Comparison of ENCODE assay signal across 8 cellular contexts in genomic region chr7:123865517-123866117, GRCh38. TPM values are rescaled to one million over a fixed set of nuclear protein-coding genes. Genes with fewer than 3 reads are reported as not detected.
DNase-seq lines count a peak whose midpoint lies in the region; ATAC-seq and TF ChIP-seq lines count a peak whose summit lies in the region.

No MANE protein-coding gene starts in this region.

- no TSS peak for BruUV-seq in Calu3 (replicated peaks; lab: Mats Ljungman, UMichigan)

- H3K27ac Mint-ChIP-seq in Calu3 (ENCODE audit: unreplicated experiment), result no peak overlapping the region

- no peaks in the 10 kb centered on the region for H3K36me3 Mint-ChIP-seq in Calu3 (ENCODE audit: insufficient read depth, unreplicated experiment)

- CTCF ChIA-PET in Calu3 (lab: Charles Lee), result interaction anchor here (0.8 to 2.1 kb wide), 4 partner anchors 68 to 183 kb away, joined by 4 to 28 read pairs (median 6); no protein-coding TSS in a partner anchor

- H3K4me1 Mint-ChIP-seq in Calu3 (ENCODE audit: low read depth, unreplicated experiment), result peaks cover 29% of the 10 kb centered on the region

- DNase-seq in Calu3 (peak; percentile 69), NCI-H345 treated with DMSO at 0.1 percent for 48 hours (lab: John Stamatoyannopoulos, UW; ENCODE audit: unreplicated experiment) (peak; percentile 32), fibroblast of the conjunctiva (ENCODE audit: low read depth) (peak; percentile 48), omental fat pad (ENCODE audit: low spot score) (no peak), ecto neural progenitor cell (ENCODE audit: low spot score) (no peak)
- peak; percentile 21 for DNase-seq in activated CD8-positive, alpha-beta memory T cell treated with anti-CD3 and anti-CD28 coated beads, Interleukin-2, amount 50 U/mL, for 4 hours

- intact Hi-C loops in Calu3 (cut with micrococcal nuclease; ENCODE audit: unreplicated experiment), result loop anchor here (1.0 to 2.0 kb wide), 4 partner anchors 8 to 231 kb away; no protein-coding TSS in a partner anchor

- peak; percentile 94 for ATAC-seq in GM19035 (IDR thresholded peaks at IDR 0.05; ENCODE audit: unreplicated experiment)
- peak; percentile 86 for ATAC-seq in HG03135 (IDR thresholded peaks at IDR 0.05; ENCODE audit: unreplicated experiment)
- peak; percentile 83 for ATAC-seq in omental fat pad (ENCODE audit: low FRiP score)

- peaks cover 15% of the 10 kb centered on the region for H3K27me3 Mint-ChIP-seq in Calu3 (ENCODE audit: unreplicated experiment)

- TF ChIP-seq CTCF in Calu3 (IDR thresholded peaks at IDR 0.05; ENCODE audit: unreplicated experiment), result peak; percentile 59
- peak in 2 of 3 donors; percentile 34 to 56 for TF ChIP-seq CTCF in omental fat pad (IDR thresholded peaks at IDR 0.05)

- H3K4me3 Mint-ChIP-seq in Calu3 (ENCODE audit: low read depth, unreplicated experiment), result no peak overlapping the region

- no peaks in the 10 kb centered on the region for H3K9me3 Mint-ChIP-seq in Calu3 (ENCODE audit: low read depth, unreplicated experiment)

RNA-seq across cellular contexts. Expression of gene HYAL4, which starts 20.6 kb away (rescaled TPM):
- total RNA-seq in Calu3 (2022), result not detected in 2 replicates
- total RNA-seq in omental fat pad, result not detected

RNA-seq across cellular contexts. Expression of gene SPAM1, which starts 59.4 kb away (rescaled TPM):
- total RNA-seq in Calu3 (2022) (not detected in 2 replicates), omental fat pad (not detected)

Comparison
In these comparisons a context has a peak if more than half of its experiments do, and no peak if none do; other contexts are left out.
1. DNase-seq: peak in Calu3 (single experiment), NCI-H345 treated with DMSO at 0.1 percent for 48 hours (single experiment), activated CD8-positive, alpha-beta memory T cell treated with anti-CD3 and anti-CD28 coated beads, Interleukin-2, amount 50 U/mL, for 4 hours (single experiment) and fibroblast of the conjunctiva (single experiment); none in omental fat pad (single experiment) and ecto neural progenitor cell (single experiment).
2. Peak in every context shown above with its lines, with median percentiles within 50 percentile points of each other: ATAC-seq.